8 cellular contexts compared by ENCODE assay signal in genomic region chr6:141562801-141563763, GRCh38.
DNase-seq lines count a peak whose midpoint lies in the region; ATAC-seq and TF ChIP-seq lines count a peak whose summit lies in the region.

No MANE protein-coding gene starts in this region.

- ATAC-seq in GM21528 (IDR thresholded peaks at IDR 0.05; ENCODE audit: low FRiP score, unreplicated experiment), result peak; percentile 97

- H3K36me3 ChIP-seq in HUES6 (ENCODE audit: control insufficient read depth, insufficient read depth, low read length) (no peaks in the 10 kb centered on the region), OCI-LY3 (replicated peaks; ENCODE audit: low read depth, low read length) (no peaks in the 10 kb centered on the region)

- DNase-seq in DMS53 treated with DMSO at 0.1 percent for 48 hours (lab: John Stamatoyannopoulos, UW; ENCODE audit: unreplicated experiment) (peak; percentile 63), activated T-cell treated with anti-CD3 and anti-CD28 coated beads for 4 hours (peak; percentile 38), fibroblast of gingiva (ENCODE audit: low read depth) (peak; percentile 91), nephron progenitor cell (peak; percentile 54), superior temporal gyrus (ENCODE audit: extremely low spot score) (peak; percentile 89)

- peak; percentile 66 for TF ChIP-seq CTCF in OCI-LY3 (IDR thresholded peaks at IDR 0.05; ENCODE audit: low read depth, low read length)
- TF ChIP-seq CTCF in nephron progenitor cell (IDR thresholded peaks at IDR 0.05), result peak; percentile 85

- H3K27me3 Mint-ChIP-seq in nephron progenitor cell (ENCODE audit: low read depth, poor library complexity), result no peaks in the 10 kb centered on the region

- H3K9me3 Mint-ChIP-seq in nephron progenitor cell, result no peaks in the 10 kb centered on the region

- H3K4me3 ChIP-seq in HUES6 (ENCODE audit: low read depth, low read length), result no peak overlapping the region
- peak overlapping the region; percentile 69 for H3K4me3 ChIP-seq in OCI-LY3 (ENCODE audit: low read length)

- H3K27ac ChIP-seq in HUES6 (ENCODE audit: low read depth, low read length) (peak overlapping the region; percentile 27; the same call in 1 of the 2 replicates), OCI-LY3 (ENCODE audit: low read length) (peak overlapping the region; percentile 10; the same call in 1 of the 2 replicates)

- peak overlapping the region; percentile 92 for H2AFZ ChIP-seq in OCI-LY3 (ENCODE audit: low read depth, low read length)

- no peaks in the 10 kb centered on the region for H3K36me3 Mint-ChIP-seq in nephron progenitor cell (ENCODE audit: low read depth)

- no peaks in the 10 kb centered on the region for H3K9me3 ChIP-seq in HUES6 (ENCODE audit: control insufficient read depth, insufficient read depth, low read depth, low read length)
- no peaks in the 10 kb centered on the region for H3K9me3 ChIP-seq in OCI-LY3 (ENCODE audit: insufficient read depth, low read length)

- H3K27ac Mint-ChIP-seq in nephron progenitor cell, result peak overlapping the region; percentile 36

- no peaks in the 10 kb centered on the region for H3K27me3 ChIP-seq in HUES6 (ENCODE audit: control insufficient read depth, insufficient read depth, low read length)
- no peaks in the 10 kb centered on the region for H3K27me3 ChIP-seq in OCI-LY3 (ENCODE audit: low read depth, low read length)

- H3K4me3 Mint-ChIP-seq in nephron progenitor cell, result peak overlapping the region; percentile 65

- H3K4me2 ChIP-seq in OCI-LY3 (ENCODE audit: low read length), result peak overlapping the region; percentile 55

- H3K9ac ChIP-seq in HUES6 (ENCODE audit: low read length), result no peak overlapping the region
- peak overlapping the region; percentile 60 for H3K9ac ChIP-seq in OCI-LY3 (ENCODE audit: low read length)

- H3K4me1 Mint-ChIP-seq in nephron progenitor cell, result peaks cover 22% of the 10 kb centered on the region

- no peaks in the 10 kb centered on the region for H4K20me1 ChIP-seq in OCI-LY3 (ENCODE audit: insufficient read depth, low read length)

- peaks cover 15% of the 10 kb centered on the region for H3K4me1 ChIP-seq in HUES6 (ENCODE audit: control insufficient read depth, insufficient read depth, low read length)
- H3K4me1 ChIP-seq in OCI-LY3 (ENCODE audit: low read length), result 0 out of 2 replicates have a peak, but pooled peaks cover 4% of the 10 kb centered on the region

- H3K79me2 ChIP-seq in OCI-LY3 (ENCODE audit: low read length), result no peaks in the 10 kb centered on the region

Comparison
In these comparisons a context has a peak if more than half of its experiments do, and no peak if none do; other contexts are left out.
1. DNase-seq: peak in every context shown above with its lines; median percentile 91 in fibroblast of gingiva; 89 in superior temporal gyrus; 63 in DMS53 treated with DMSO at 0.1 percent for 48 hours; 54 in nephron progenitor cell; 38 in activated T-cell treated with anti-CD3 and anti-CD28 coated beads for 4 hours.